ENCODE assay signal across 14 cellular contexts in the genomic region with DNA sequence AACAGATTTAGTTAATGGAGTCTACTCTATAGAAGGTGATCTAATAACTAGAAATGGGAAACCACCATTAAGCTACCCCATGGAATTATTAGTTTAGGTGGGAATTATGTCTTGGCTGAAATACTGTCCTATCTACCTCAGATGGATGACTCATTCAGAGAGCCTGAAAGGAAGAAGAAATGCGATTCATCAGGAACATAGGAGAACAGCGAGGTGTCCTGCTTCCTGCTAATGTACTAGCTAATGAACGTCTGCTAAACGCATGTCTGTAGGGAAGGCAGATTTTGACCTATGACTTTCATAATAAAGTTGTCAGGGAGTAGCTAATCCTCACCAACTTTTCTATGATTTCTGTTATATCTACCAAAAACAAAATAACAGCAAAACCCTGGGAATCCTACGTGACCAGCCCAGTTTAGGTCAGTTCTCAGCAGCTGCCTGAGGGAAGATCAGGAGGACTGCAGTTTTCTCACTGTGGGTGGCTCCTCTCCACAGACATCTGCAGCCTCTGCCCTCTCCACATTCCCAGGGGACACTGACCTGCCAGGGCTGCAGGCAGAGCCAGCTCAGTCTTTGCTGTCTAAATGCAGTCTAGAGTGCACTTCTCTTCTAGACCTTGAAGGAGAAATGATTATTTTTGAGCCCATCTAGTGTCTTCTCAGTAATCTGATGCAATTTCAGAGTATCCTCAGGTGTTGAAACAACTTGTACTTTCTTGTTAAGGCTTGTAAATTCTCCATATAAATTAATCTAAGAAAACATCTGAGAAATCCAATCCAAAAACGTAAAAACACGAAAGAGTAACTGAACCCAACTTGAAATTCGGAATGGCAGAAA. TPM values are rescaled to one million over a fixed set of nuclear protein-coding genes. Genes with fewer than 3 reads are reported as not detected.
DNase-seq lines count a peak whose midpoint lies in the region; ATAC-seq, FAIRE-seq and TF ChIP-seq lines count a peak whose summit lies in the region.
"Had no signal": no experiment of that assay in that cellular context is flagged by ENCODE, and none has a peak within 500 bp of the region (broad histone marks: within the 10 kb centered on the region; RNA-seq: fewer than 3 reads in every experiment).

No MANE protein-coding gene starts in this region.

- no peak for TF ChIP-seq EP300 in suprapubic skin (IDR thresholded peaks at IDR 0.05)

- H3K9ac ChIP-seq in keratinocyte (ENCODE audit: control insufficient read depth, extremely low read depth, insufficient read depth, low read length), result no peak overlapping the region
- H3K9ac ChIP-seq: parathyroid adenoma had no signal

- CTCF ChIA-PET in MCF 10A (lab: Yijun Ruan, JAX), result interaction anchor here (0.7 to 3.2 kb wide), 4 partner anchors 17 to 47 kb away, joined by 3 to 14 read pairs (median 4); no protein-coding TSS in a partner anchor

- H4K20me1 ChIP-seq in keratinocyte (ENCODE audit: control insufficient read depth, extremely low read depth, insufficient read depth, low read length), result no peaks in the 10 kb centered on the region

- no peak for TF ChIP-seq POLR2A in suprapubic skin (IDR thresholded peaks at IDR 0.05)

- H3K4me3 ChIP-seq in keratinocyte (ENCODE audit: control insufficient read depth in 2 of 3, extremely low read depth in 1 of 3, insufficient read depth in 2 of 3, low read depth in 1 of 3, low read length in 3 of 3) (peak overlapping the region in 1 of 3 experiments; percentile 12), suprapubic skin (no peak overlapping the region)
- H3K4me3 ChIP-seq: left lung had no signal

- FAIRE-seq in keratinocyte (lab: Jason Lieb, UNC) (peak; percentile 93), urothelium cell line (lab: Jason Lieb, UNC) (no peak)

- no peaks in the 10 kb centered on the region for H3K27me3 ChIP-seq in keratinocyte (ENCODE audit: control insufficient read depth, extremely low read depth, insufficient read depth, low read length)
- H3K27me3 ChIP-seq in suprapubic skin, result no peaks in the 10 kb centered on the region
- H3K27me3 ChIP-seq: brain microvascular endothelial cell, left lung had no signal

- H3K4me3 Mint-ChIP-seq in MCF 10A (ENCODE audit: unreplicated experiment), result peak overlapping the region; percentile 46
- H3K4me3 Mint-ChIP-seq: activated B cell treated with CpG ODN at 0.5 μM for 24 hours had no signal

- peak overlapping the region; percentile 4 for H3K27ac ChIP-seq in keratinocyte (ENCODE audit: control insufficient read depth, insufficient read depth, low read length)
- no peak overlapping the region for H3K27ac ChIP-seq in suprapubic skin
- H3K27ac ChIP-seq: brain microvascular endothelial cell, parathyroid adenoma had no signal

- H3K9me1 ChIP-seq in keratinocyte (ENCODE audit: control insufficient read depth, extremely low read depth, insufficient read depth, low read length), result no peaks in the 10 kb centered on the region

- H3K4me1 Mint-ChIP-seq in MCF 10A (ENCODE audit: insufficient read depth, unreplicated experiment), result peaks cover 14% of the 10 kb centered on the region
- H3K4me1 Mint-ChIP-seq: activated B cell treated with CpG ODN at 0.5 μM for 24 hours had no signal

- H3K9me3 ChIP-seq in keratinocyte (ENCODE audit: control insufficient read depth, low read depth, low read length), result no peaks in the 10 kb centered on the region
- H3K9me3 ChIP-seq in suprapubic skin, result no peaks in the 10 kb centered on the region
- H3K9me3 ChIP-seq: left lung had no signal

- peak overlapping the region; percentile 25 for H3K27ac Mint-ChIP-seq in MCF 10A (ENCODE audit: low read depth, unreplicated experiment)
- H3K27ac Mint-ChIP-seq: activated B cell treated with CpG ODN at 0.5 μM for 24 hours had no signal

- DNase-seq in Right ventricle myocardium superior (no peak), cardiac septum (ENCODE audit: low spot score) (no peak), MCF 10A (ENCODE audit: unreplicated experiment) (peak; percentile 63), keratinocyte (ENCODE audit: low read depth, low spot score) (no peak), NCI-H446 (lab: John Stamatoyannopoulos, UW) (no peak), NCI-H526 treated with DMSO at 0.1 percent for 48 hours (lab: John Stamatoyannopoulos, UW) (no peak), urothelium cell line (ENCODE audit: low spot score) (no peak), suprapubic skin (ENCODE audit: low spot score in 2 of 2) (no peak)
- DNase-seq: activated B cell treated with CpG ODN at 0.5 μM for 24 hours, DND-41, NCI-H1694 had no signal

- intact Hi-C loops in Right ventricle myocardium superior (cut with DNase I), result no loop called here
- intact Hi-C loops in cardiac septum (cut with DNase I), result no loop called here
- intact Hi-C loops in MCF 10A (cut with micrococcal nuclease), result no loop called here

- ATAC-seq in Right ventricle myocardium superior (ENCODE audit: poor library complexity), result peak; percentile 54

- H2AFZ ChIP-seq in keratinocyte (ENCODE audit: control insufficient read depth, low read length), result peak overlapping the region; percentile 34
- H2AFZ ChIP-seq: parathyroid adenoma had no signal

- H3K36me3 Mint-ChIP-seq in MCF 10A (ENCODE audit: insufficient read depth, unreplicated experiment), result peaks cover 15% of the 10 kb centered on the region

- H3K79me2 ChIP-seq in keratinocyte (ENCODE audit: control insufficient read depth, insufficient read depth, low read length), result no peaks in the 10 kb centered on the region
- H3K79me2 ChIP-seq: parathyroid adenoma had no signal

- H3K4me2 ChIP-seq in keratinocyte (ENCODE audit: control insufficient read depth, extremely low read depth, insufficient read depth, low read depth, low read length), result peak overlapping the region; percentile 64

- no peak for TF ChIP-seq CTCF in MCF 10A (IDR thresholded peaks at IDR 0.05; ENCODE audit: unreplicated experiment)
- no peak for TF ChIP-seq CTCF in keratinocyte (optimal IDR thresholded peaks at IDR 0.05 in 1 of 3, IDR thresholded peaks at IDR 0.05 in 1 of 3, conservative IDR thresholded peaks at IDR 0.05 in 1 of 3; ENCODE audit: extremely low read depth in 1 of 3, insufficient read depth in 2 of 3, low read length in 3 of 3)
- TF ChIP-seq CTCF in suprapubic skin (IDR thresholded peaks at IDR 0.05), result no peak

- H3K27me3 Mint-ChIP-seq in MCF 10A (ENCODE audit: insufficient read depth, unreplicated experiment), result peaks cover 11% of the 10 kb centered on the region
- H3K27me3 Mint-ChIP-seq: activated B cell treated with CpG ODN at 0.5 μM for 24 hours had no signal

- POLR2A ChIA-PET in MCF 10A (lab: Yijun Ruan, JAX), result interaction anchor here (0.9 to 4.3 kb wide), 10 partner anchors 11 to 261 kb away, joined by 3 to 42 read pairs (median 5); a partner anchor contains a TSS

- H3K9me3 Mint-ChIP-seq in MCF 10A (ENCODE audit: unreplicated experiment), result no peaks in the 10 kb centered on the region
- H3K9me3 Mint-ChIP-seq: activated B cell treated with CpG ODN at 0.5 μM for 24 hours had no signal

- WGBS in suprapubic skin, result 45% methylated on average over 8 of the region's 8 CpGs

- dilution Hi-C loops in keratinocyte (cut with MboI; ENCODE audit: extremely low pct_ligation_motif_present, low sequenced_read_pairs), result no loop called here

- BruUV-seq in MCF 10A (replicated peaks; lab: Mats Ljungman, UMichigan), result TSS peak; percentile 16

- peaks cover 0 to 2% of the 10 kb centered on the region in 2 experiments for H3K36me3 ChIP-seq in keratinocyte (ENCODE audit: control insufficient read depth in 2 of 2, extremely low read depth in 1 of 2, insufficient read depth in 2 of 2, low read length in 2 of 2)
- peaks cover 32% of the 10 kb centered on the region for H3K36me3 ChIP-seq in suprapubic skin
- H3K36me3 ChIP-seq: brain microvascular endothelial cell had no signal

- H3K4me1 ChIP-seq in keratinocyte (ENCODE audit: control insufficient read depth, extremely low read depth, insufficient read depth, low read length) (peaks cover 9% of the 10 kb centered on the region), suprapubic skin (peaks cover 14% of the 10 kb centered on the region)
- H3K4me1 ChIP-seq: parathyroid adenoma had no signal

RNA-seq across cellular contexts. Expression of a gene that starts 18.1 kb away (rescaled TPM):
- total RNA-seq in Right ventricle myocardium superior (20.5 TPM), cardiac septum (25.1 TPM), MCF 10A (2022) (39.5 and 43.3 TPM in 2 replicates), suprapubic skin (10 to 100 TPM; 26.0 to 55.0 (median 33.2) TPM)
- 46.6 to 84.3 TPM (median 58.8 TPM) in 3 replicates for polyA plus RNA-seq in keratinocyte
- 10.1 TPM for polyA plus RNA-seq in keratinocyte (2011; ENCODE audit: low read depth)
- 45.1 and 82.7 TPM in 2 replicates for polyA plus RNA-seq in keratinocyte (2011; cell fraction: cytosol; rRNA removed)
- 51.2 and 67.7 TPM in 2 replicates for polyA plus RNA-seq in keratinocyte (2011; cell fraction: nucleus; rRNA removed)
- polyA plus RNA-seq in keratinocyte (2012; ENCODE audit: low replicate concordance), result 44.4 and 48.0 TPM in 2 replicates
- 18.2 to 34.5 TPM (median 23.5 TPM) in 3 replicates for polyA minus RNA-seq in keratinocyte
- polyA minus RNA-seq in keratinocyte (2011; cell fraction: cytosol; rRNA and poly(A)+ RNA removed), result 22.1 TPM
- polyA minus RNA-seq in keratinocyte (2011; cell fraction: nucleus; rRNA and poly(A)+ RNA removed), result 9.1 and 20.2 TPM in 2 replicates

RNA-seq across cellular contexts. Expression of a gene that starts 22.3 kb away (rescaled TPM):
- total RNA-seq in Right ventricle myocardium superior (393 TPM), cardiac septum (396 TPM), MCF 10A (2022) (31.8 and 33.1 TPM in 2 replicates), suprapubic skin (10 to 100 TPM; 31.9 to 54.0 (median 42.5) TPM)
- 19.3 to 26.4 TPM (median 24.0 TPM) in 3 replicates for polyA plus RNA-seq in keratinocyte
- polyA plus RNA-seq in keratinocyte (2011; ENCODE audit: low read depth), result 8.0 TPM
- 14.1 and 30.2 TPM in 2 replicates for polyA plus RNA-seq in keratinocyte (2011; cell fraction: cytosol; rRNA removed)
- 15.3 and 16.1 TPM in 2 replicates for polyA plus RNA-seq in keratinocyte (2011; cell fraction: nucleus; rRNA removed)
- polyA plus RNA-seq in keratinocyte (2012; ENCODE audit: low replicate concordance), result 21.9 and 24.8 TPM in 2 replicates
- 4.1 to 18.5 TPM (median 8.3 TPM) in 3 replicates for polyA minus RNA-seq in keratinocyte
- polyA minus RNA-seq in keratinocyte (2011; cell fraction: cytosol; rRNA and poly(A)+ RNA removed), result 14.8 TPM
- polyA minus RNA-seq in keratinocyte (2011; cell fraction: nucleus; rRNA and poly(A)+ RNA removed), result 2.6 and 3.8 TPM in 2 replicates

RNA-seq across cellular contexts. Expression of a gene that starts 52.3 kb away (rescaled TPM):
- total RNA-seq in Right ventricle myocardium superior, result not detected
- 0.13 TPM for total RNA-seq in cardiac septum
- total RNA-seq in MCF 10A (2022), result 0.12 TPM in 1 of 2 replicates, not detected in the other
- polyA plus RNA-seq in keratinocyte, result not detected in 3 replicates
- not detected for polyA plus RNA-seq in keratinocyte (2011; ENCODE audit: low read depth)
- not detected in 2 replicates for polyA plus RNA-seq in keratinocyte (2011; cell fraction: cytosol; rRNA removed)
- polyA plus RNA-seq in keratinocyte (2011; cell fraction: nucleus; rRNA removed), result not detected in 2 replicates
- polyA plus RNA-seq in keratinocyte (2012; ENCODE audit: low replicate concordance), result not detected in 2 replicates
- polyA minus RNA-seq in keratinocyte, result not detected in 3 replicates
- not detected for polyA minus RNA-seq in keratinocyte (2011; cell fraction: cytosol; rRNA and poly(A)+ RNA removed)
- not detected in 2 replicates for polyA minus RNA-seq in keratinocyte (2011; cell fraction: nucleus; rRNA and poly(A)+ RNA removed)
- not detected for total RNA-seq in suprapubic skin
- total RNA-seq: activated B cell treated with CpG ODN at 0.5 μM for 24 hours had no signal
